In the genomic region with DNA sequence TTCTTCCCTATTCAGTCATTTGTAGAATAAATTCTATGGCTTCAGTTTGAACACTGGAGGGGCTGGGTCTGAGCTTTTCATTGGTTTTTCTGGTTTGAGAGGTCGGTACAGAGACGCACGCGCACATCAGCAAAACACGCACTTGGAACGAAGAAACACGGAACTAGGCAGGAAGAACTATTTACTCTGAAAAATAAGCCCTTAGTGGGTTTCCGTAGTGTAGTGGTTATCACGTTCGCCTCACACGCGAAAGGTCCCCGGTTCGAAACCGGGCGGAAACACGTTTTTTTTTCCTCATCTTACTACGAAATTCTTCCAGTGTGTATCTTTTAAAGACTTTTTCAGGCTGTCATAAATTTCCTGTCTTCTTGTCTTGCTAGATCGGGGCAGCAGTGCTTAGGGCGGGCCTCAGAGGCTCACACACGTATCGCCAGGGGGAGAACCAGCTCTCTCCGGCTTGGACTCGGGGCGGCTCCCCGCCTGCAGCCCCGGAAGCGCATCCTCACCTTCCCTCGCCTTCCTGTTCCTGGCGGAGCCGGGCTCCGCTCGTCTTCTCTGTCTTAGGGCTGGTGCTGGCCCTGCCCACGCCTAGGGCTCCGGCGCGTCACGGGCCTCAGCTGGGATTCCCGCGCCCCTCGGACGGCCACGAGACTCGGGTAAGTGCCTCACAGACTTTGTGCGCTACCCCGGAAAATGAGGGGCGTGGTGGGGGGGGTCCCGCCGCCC, we compare ENCODE assay signal across 1 cellular context.
TF ChIP-seq lines count a peak whose summit lies in the region.

HMGN4 (plus strand) TSS at position 521 of the 726 bp plus-strand sequence. CDS start 6,841 bp downstream, outside the sequence.

TF ChIP-seq in HepG2, 621 proteins besides CTCF, POLR2A, EP300 and RAD21 (continued from another document and continues in another):
- peak; percentile 46; the same call in 1 of the 2 replicates for TF ChIP-seq ZNF275 (CRISPR knock-in tag; IDR thresholded peaks at IDR 0.05; ENCODE audit: borderline replicate concordance)
- peak; percentile 93; the same call in 1 of the 2 replicates for TF ChIP-seq ZNF17 (CRISPR knock-in tag; IDR thresholded peaks at IDR 0.05)
- no peak; the same call in 1 of the 2 replicates for TF ChIP-seq ZNF724P (CRISPR knock-in tag; IDR thresholded peaks at IDR 0.05; ENCODE audit: borderline replicate concordance)
- peak; percentile 95 for TF ChIP-seq GABPB1 (CRISPR knock-in tag; IDR thresholded peaks at IDR 0.05)
- TF ChIP-seq CENPT (CRISPR knock-in tag; IDR thresholded peaks at IDR 0.05; ENCODE audit: low read depth): no peak
- TF ChIP-seq, protein P1, sequence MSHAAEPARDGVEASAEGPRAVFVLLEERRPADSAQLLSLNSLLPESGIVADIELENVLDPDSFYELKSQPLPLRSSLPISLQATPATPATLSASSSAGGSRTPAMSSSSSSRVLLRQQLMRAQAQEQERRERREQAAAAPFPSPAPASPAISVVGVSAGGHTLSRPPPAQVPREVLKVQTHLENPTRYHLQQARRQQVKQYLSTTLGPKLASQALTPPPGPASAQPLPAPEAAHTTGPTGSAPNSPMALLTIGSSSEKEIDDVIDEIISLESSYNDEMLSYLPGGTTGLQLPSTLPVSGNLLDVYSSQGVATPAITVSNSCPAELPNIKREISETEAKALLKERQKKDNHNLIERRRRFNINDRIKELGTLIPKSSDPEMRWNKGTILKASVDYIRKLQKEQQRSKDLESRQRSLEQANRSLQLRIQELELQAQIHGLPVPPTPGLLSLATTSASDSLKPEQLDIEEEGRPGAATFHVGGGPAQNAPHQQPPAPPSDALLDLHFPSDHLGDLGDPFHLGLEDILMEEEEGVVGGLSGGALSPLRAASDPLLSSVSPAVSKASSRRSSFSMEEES (CRISPR knock-in tag; IDR thresholded peaks at IDR 0.05): peak; percentile 13; the same call in 1 of the 2 replicates
- TF ChIP-seq CREM (IDR thresholded peaks at IDR 0.05): peak; percentile 9; the same call in 1 of the 2 replicates
- TF ChIP-seq CREM (CRISPR knock-in tag; IDR thresholded peaks at IDR 0.05): no peak
- 0 out of 2 replicates have a peak, but pooled peaks have one; percentile 77 for TF ChIP-seq ZHX1 (CRISPR knock-in tag; IDR thresholded peaks at IDR 0.05; ENCODE audit: low read depth)
- no peak; the same call in 1 of the 2 replicates for TF ChIP-seq TOE1 (CRISPR knock-in tag; IDR thresholded peaks at IDR 0.05)
- TF ChIP-seq E2F5 (CRISPR knock-in tag; conservative IDR thresholded peaks at IDR 0.05): 0 out of 2 replicates have a peak, but pooled peaks have one; percentile 42
- TF ChIP-seq LCORL (IDR thresholded peaks at IDR 0.05): no peak
- TF ChIP-seq LCORL (CRISPR knock-in tag; IDR thresholded peaks at IDR 0.05): no peak
- 0 out of 2 replicates have a peak, but pooled peaks have one; percentile 1 for TF ChIP-seq ZNF337 (CRISPR knock-in tag; IDR thresholded peaks at IDR 0.05; ENCODE audit: borderline replicate concordance, low read depth)
- TF ChIP-seq ZMYM2 (CRISPR knock-in tag; IDR thresholded peaks at IDR 0.05): peak; percentile 31
- TF ChIP-seq, protein P2, sequence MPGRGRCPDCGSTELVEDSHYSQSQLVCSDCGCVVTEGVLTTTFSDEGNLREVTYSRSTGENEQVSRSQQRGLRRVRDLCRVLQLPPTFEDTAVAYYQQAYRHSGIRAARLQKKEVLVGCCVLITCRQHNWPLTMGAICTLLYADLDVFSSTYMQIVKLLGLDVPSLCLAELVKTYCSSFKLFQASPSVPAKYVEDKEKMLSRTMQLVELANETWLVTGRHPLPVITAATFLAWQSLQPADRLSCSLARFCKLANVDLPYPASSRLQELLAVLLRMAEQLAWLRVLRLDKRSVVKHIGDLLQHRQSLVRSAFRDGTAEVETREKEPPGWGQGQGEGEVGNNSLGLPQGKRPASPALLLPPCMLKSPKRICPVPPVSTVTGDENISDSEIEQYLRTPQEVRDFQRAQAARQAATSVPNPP (CRISPR knock-in tag; IDR thresholded peaks at IDR 0.05): no peak
- TF ChIP-seq ATF5 (CRISPR knock-in tag; IDR thresholded peaks at IDR 0.05; ENCODE audit: low read depth): no peak
- TF ChIP-seq CERS6 (CRISPR knock-in tag; IDR thresholded peaks at IDR 0.05): no peak
- TF ChIP-seq MAFG (CRISPR knock-in tag; IDR thresholded peaks at IDR 0.05): no peak
- 0 out of 2 replicates have a peak, but pooled peaks have one; percentile 4 for TF ChIP-seq CEBPG (CRISPR knock-in tag; IDR thresholded peaks at IDR 0.05)
- peak; percentile 34 for TF ChIP-seq ZNF350 (CRISPR knock-in tag; IDR thresholded peaks at IDR 0.05; ENCODE audit: borderline replicate concordance, low read depth)
- peak; percentile 78; the same call in 1 of the 2 replicates for TF ChIP-seq THAP11 (CRISPR knock-in tag; IDR thresholded peaks at IDR 0.05)
- no peak for TF ChIP-seq CENPX (CRISPR knock-in tag; IDR thresholded peaks at IDR 0.05)
- peak; percentile 43 for TF ChIP-seq ZNF232 (CRISPR knock-in tag; IDR thresholded peaks at IDR 0.05; ENCODE audit: borderline replicate concordance)
- TF ChIP-seq CBFB (CRISPR knock-in tag; IDR thresholded peaks at IDR 0.05): peak; percentile 72; the same call in 1 of the 2 replicates
- TF ChIP-seq RARG (CRISPR knock-in tag; IDR thresholded peaks at IDR 0.05; ENCODE audit: low read depth): no peak
- no peak for TF ChIP-seq ZFYVE20 (CRISPR knock-in tag; IDR thresholded peaks at IDR 0.05; ENCODE audit: borderline replicate concordance, low read depth)
- no peak for TF ChIP-seq RFX1 (IDR thresholded peaks at IDR 0.05)
- TF ChIP-seq ZNF574 (CRISPR knock-in tag; IDR thresholded peaks at IDR 0.05): peak; percentile 55; the same call in 1 of the 2 replicates
- TF ChIP-seq ZNF775 (CRISPR knock-in tag; IDR thresholded peaks at IDR 0.05; ENCODE audit: borderline replicate concordance): no peak
- no peak for TF ChIP-seq ZNF577 (CRISPR knock-in tag; IDR thresholded peaks at IDR 0.05; ENCODE audit: borderline replicate concordance, low read depth)
- TF ChIP-seq RFX5 (IDR thresholded peaks at IDR 0.05; ENCODE audit: low read depth, low read length): no peak
- peak; percentile 31 for TF ChIP-seq SRSF1 (optimal IDR thresholded peaks at IDR 0.05; ENCODE audit: low read depth, low read length)
- peak; percentile 72 for TF ChIP-seq MYC (CRISPR knock-in tag; IDR thresholded peaks at IDR 0.05; ENCODE audit: borderline replicate concordance)
- peak; percentile 57; the same call in 1 of the 2 replicates for TF ChIP-seq PCBP1 (IDR thresholded peaks at IDR 0.05; ENCODE audit: borderline replicate concordance, low read depth, low read length)
- peak; percentile 63 for TF ChIP-seq SAP130 (CRISPR knock-in tag; IDR thresholded peaks at IDR 0.05; ENCODE audit: low read depth)
- TF ChIP-seq, protein P3, sequence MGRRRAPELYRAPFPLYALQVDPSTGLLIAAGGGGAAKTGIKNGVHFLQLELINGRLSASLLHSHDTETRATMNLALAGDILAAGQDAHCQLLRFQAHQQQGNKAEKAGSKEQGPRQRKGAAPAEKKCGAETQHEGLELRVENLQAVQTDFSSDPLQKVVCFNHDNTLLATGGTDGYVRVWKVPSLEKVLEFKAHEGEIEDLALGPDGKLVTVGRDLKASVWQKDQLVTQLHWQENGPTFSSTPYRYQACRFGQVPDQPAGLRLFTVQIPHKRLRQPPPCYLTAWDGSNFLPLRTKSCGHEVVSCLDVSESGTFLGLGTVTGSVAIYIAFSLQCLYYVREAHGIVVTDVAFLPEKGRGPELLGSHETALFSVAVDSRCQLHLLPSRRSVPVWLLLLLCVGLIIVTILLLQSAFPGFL (CRISPR knock-in tag; IDR thresholded peaks at IDR 0.05): no peak
- TF ChIP-seq, protein P4, sequence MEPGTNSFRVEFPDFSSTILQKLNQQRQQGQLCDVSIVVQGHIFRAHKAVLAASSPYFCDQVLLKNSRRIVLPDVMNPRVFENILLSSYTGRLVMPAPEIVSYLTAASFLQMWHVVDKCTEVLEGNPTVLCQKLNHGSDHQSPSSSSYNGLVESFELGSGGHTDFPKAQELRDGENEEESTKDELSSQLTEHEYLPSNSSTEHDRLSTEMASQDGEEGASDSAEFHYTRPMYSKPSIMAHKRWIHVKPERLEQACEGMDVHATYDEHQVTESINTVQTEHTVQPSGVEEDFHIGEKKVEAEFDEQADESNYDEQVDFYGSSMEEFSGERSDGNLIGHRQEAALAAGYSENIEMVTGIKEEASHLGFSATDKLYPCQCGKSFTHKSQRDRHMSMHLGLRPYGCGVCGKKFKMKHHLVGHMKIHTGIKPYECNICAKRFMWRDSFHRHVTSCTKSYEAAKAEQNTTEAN (CRISPR knock-in tag; conservative IDR thresholded peaks at IDR 0.05): 0 out of 2 replicates have a peak, but pooled peaks have one; percentile 19
- peak; percentile 16; the same call in 1 of the 2 replicates for TF ChIP-seq ZNF264 (CRISPR knock-in tag; IDR thresholded peaks at IDR 0.05)
- TF ChIP-seq, protein P5, sequence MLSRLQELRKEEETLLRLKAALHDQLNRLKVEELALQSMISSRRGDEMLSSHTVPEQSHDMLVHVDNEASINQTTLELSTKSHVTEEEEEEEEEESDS (CRISPR knock-in tag; IDR thresholded peaks at IDR 0.05; ENCODE audit: borderline replicate concordance): no peak
- TF ChIP-seq SNAPC2 (CRISPR knock-in tag; IDR thresholded peaks at IDR 0.05): no peak; the same call in none of the 2 replicates
- no peak for TF ChIP-seq SRSF4 (IDR thresholded peaks at IDR 0.05; ENCODE audit: low read depth, low read length, poor library complexity, severe bottlenecking)
- TF ChIP-seq REXO4 (CRISPR knock-in tag; IDR thresholded peaks at IDR 0.05; ENCODE audit: borderline replicate concordance): no peak
